6 cellular contexts compared by ENCODE assay signal in genomic region chr22:44562651-44563050, GRCh38.
A peak's percentile ranks its signal among the peaks of the same experiment; 100 is the strongest.
DNase-seq lines count a peak whose midpoint lies in the region; ATAC-seq and TF ChIP-seq lines count a peak whose summit lies in the region.
"Not testable (repeated sequence)": the region's sequence is repeated elsewhere in the genome, so short reads cannot be mapped to it uniquely, and the experiment has no call there.

No MANE protein-coding gene starts in this region.

- H3K27me3 ChIP-seq in suprapubic skin, upper lobe of right lung: not testable (repeated sequence)

- H3K4me3 ChIP-seq in suprapubic skin, upper lobe of right lung: not testable (repeated sequence)

- H3K36me3 ChIP-seq in suprapubic skin, upper lobe of right lung: not testable (repeated sequence)

- TF ChIP-seq POLR2A in suprapubic skin (IDR thresholded peaks at IDR 0.05): not testable (repeated sequence)

- intact Hi-C loops in sciatic nerve (cut with DNase I); upper lobe of right lung (cut with DNase I): not testable (repeated sequence)

- not testable (repeated sequence) for TF ChIP-seq EP300 in suprapubic skin (IDR thresholded peaks at IDR 0.05)

- not testable (repeated sequence) for H3K9me3 ChIP-seq in suprapubic skin, upper lobe of right lung

- H3K4me1 ChIP-seq in suprapubic skin, upper lobe of right lung: not testable (repeated sequence)

- DNase-seq in activated effector memory CD4-positive, alpha-beta T cell treated with anti-CD3 and anti-CD28 coated beads, Interleukin-2, amount 50 U/mL, for 16 hours: peak; percentile 5
- DNase-seq in islet precursor cell (peak; percentile 0), mesenteric fat pad (ENCODE audit: low spot score) (peak; percentile 53), sciatic nerve (ENCODE audit: low spot score) (peak; percentile 0), suprapubic skin (ENCODE audit: low spot score in 2 of 2) (peak; percentile 9 to 31), upper lobe of right lung (peak; percentile 3)

- ATAC-seq in sciatic nerve, upper lobe of right lung: not testable (repeated sequence)

- H3K27ac ChIP-seq in suprapubic skin, upper lobe of right lung: not testable (repeated sequence)

- not testable (repeated sequence) for TF ChIP-seq CTCF in suprapubic skin (IDR thresholded peaks at IDR 0.05); upper lobe of right lung (IDR thresholded peaks at IDR 0.05)

- WGBS in suprapubic skin: 84% methylated on average over 7 of the region's 7 CpGs

Comparison
In these comparisons a context has a peak if more than half of its experiments do, and no peak if none do; other contexts are left out.
1. DNase-seq: peak in every context shown above with its lines; median percentile 53 in mesenteric fat pad; 20 in suprapubic skin; 5 in activated effector memory CD4-positive, alpha-beta T cell treated with anti-CD3 and anti-CD28 coated beads, Interleukin-2, amount 50 U/mL, for 16 hours; 3 in upper lobe of right lung; 0 in islet precursor cell; 0 in sciatic nerve.